ENCODE assay signal across 8 cellular contexts in the genomic region with DNA sequence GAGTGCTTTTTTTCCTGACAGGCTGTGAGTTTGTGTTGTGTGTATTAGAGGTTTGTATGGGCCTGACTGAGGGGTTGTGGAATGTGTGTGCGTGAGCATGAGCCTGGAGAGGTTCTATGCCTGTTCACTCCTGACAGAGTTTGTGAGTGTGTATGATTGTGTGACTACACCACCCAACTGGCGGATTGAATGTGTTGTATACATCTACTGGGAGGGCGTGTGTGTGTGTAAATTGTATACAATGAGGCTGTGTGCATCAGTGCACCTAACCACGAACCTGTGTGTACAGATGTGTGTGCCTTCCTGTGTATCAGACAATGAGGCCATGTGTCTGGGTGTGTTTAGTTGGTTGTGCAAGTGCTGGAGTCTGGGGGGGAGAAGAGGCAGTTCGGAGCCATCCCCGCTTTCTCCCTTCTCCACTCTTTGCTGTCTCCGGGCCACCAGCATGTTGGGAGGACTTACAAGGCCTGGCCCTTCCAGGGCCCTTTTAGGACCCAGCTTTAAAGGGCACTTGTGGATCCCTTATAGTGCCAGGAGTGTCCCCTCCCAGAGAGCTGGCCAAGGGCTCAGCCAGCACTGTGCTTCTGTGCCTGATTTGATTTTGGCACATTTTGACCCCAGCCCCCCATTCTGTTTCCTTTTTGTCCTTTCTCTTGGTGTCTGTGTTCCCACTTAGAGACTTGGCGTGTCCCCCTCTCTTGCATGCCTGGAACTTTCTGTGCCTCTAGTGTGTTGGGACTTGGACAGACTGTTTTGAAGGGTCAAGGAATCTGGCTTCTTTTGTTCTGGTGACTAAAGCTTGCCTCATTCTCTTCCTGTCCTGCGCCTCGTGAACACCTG. TPM values are rescaled to one million over a fixed set of nuclear protein-coding genes. Genes with fewer than 3 reads are reported as not detected.
DNase-seq lines count a peak whose midpoint lies in the region; ATAC-seq and TF ChIP-seq lines count a peak whose summit lies in the region.

No MANE protein-coding gene starts in this region.

- H3K4me3 ChIP-seq in BLaER1 (peak overlapping the region; percentile 75), KMS-11 (IDR thresholded peaks at IDR 0.05; ENCODE audit: insufficient read depth, low read depth, low read length) (no peak overlapping the region), lower lobe of right lung (peak overlapping the region; percentile 78), tibial artery (peak overlapping the region; percentile 89)

- peaks cover 42% of the 10 kb centered on the region for H3K4me1 ChIP-seq in BLaER1
- peaks cover 4% of the 10 kb centered on the region for H3K4me1 ChIP-seq in KMS-11 (ENCODE audit: low read depth, poor library complexity, severe bottlenecking)
- H3K4me1 ChIP-seq in lower lobe of right lung = peaks cover 20% of the 10 kb centered on the region
- H3K4me1 ChIP-seq in tibial artery = peaks cover 0 to 45% (median 29%) of the 10 kb centered on the region in 4 donors

- H3K27me3 ChIP-seq in BLaER1 (peaks cover 27% of the 10 kb centered on the region), KMS-11 (ENCODE audit: insufficient read depth, low read depth) (no peaks in the 10 kb centered on the region), lower lobe of right lung (ENCODE audit: low read depth) (no peaks in the 10 kb centered on the region), tibial artery (no peaks in the 10 kb centered on the region)

- no peak overlapping the region; the same call in 1 of the 2 replicates for H2AFZ ChIP-seq in KMS-11 (ENCODE audit: low read depth)

- H3K9ac ChIP-seq in BLaER1 = peak overlapping the region; percentile 66
- H3K9ac ChIP-seq in KMS-11 = no peak overlapping the region

- intact Hi-C loops in lower lobe of right lung (cut with DNase I) = no loop called here
- intact Hi-C loops in tibial artery (cut with DNase I; ENCODE audit: low total_unique reads) = no loop called here

- TF ChIP-seq CTCF in KMS-11 (conservative IDR thresholded peaks at IDR 0.05; ENCODE audit: low read depth, low read length) (no peak), lower lobe of right lung (IDR thresholded peaks at IDR 0.05) (no peak), tibial artery (IDR thresholded peaks at IDR 0.05) (peak in 1 of 2 experiments; percentile 26)

- H4K20me1 ChIP-seq in BLaER1 = 0 out of 2 replicates have a peak, but pooled peaks cover 10% of the 10 kb centered on the region
- H4K20me1 ChIP-seq in KMS-11 (ENCODE audit: insufficient read depth) = no peaks in the 10 kb centered on the region

- H3K27ac ChIP-seq in BLaER1 = no peak overlapping the region
- H3K27ac ChIP-seq in KMS-11 = no peak overlapping the region
- peak overlapping the region; percentile 74 for H3K27ac ChIP-seq in lower lobe of right lung
- H3K27ac ChIP-seq in tibial artery = peak overlapping the region; percentile 87 to 94

- no peaks in the 10 kb centered on the region for H3K79me2 ChIP-seq in KMS-11 (ENCODE audit: insufficient read depth, low read depth)

- H3K4me2 ChIP-seq in BLaER1 = peak overlapping the region; percentile 92
- peak overlapping the region; percentile 29; the same call in 1 of the 2 replicates for H3K4me2 ChIP-seq in KMS-11

- H3K36me3 ChIP-seq in BLaER1 (no peaks in the 10 kb centered on the region), KMS-11 (ENCODE audit: insufficient read depth) (no peaks in the 10 kb centered on the region), lower lobe of right lung (no peaks in the 10 kb centered on the region), tibial artery (no peaks in the 10 kb centered on the region)

- ATAC-seq in lower lobe of right lung = no peak
- ATAC-seq in HG02642 (IDR thresholded peaks at IDR 0.05; ENCODE audit: poor library complexity, unreplicated experiment) = no peak
- no peak for ATAC-seq in GM21526 (IDR thresholded peaks at IDR 0.05; ENCODE audit: low FRiP score, unreplicated experiment)
- ATAC-seq in HG03280 (IDR thresholded peaks at IDR 0.05; ENCODE audit: unreplicated experiment) = no peak

- H3K9me3 ChIP-seq in BLaER1 = no peaks in the 10 kb centered on the region
- H3K9me3 ChIP-seq in lower lobe of right lung = no peaks in the 10 kb centered on the region
- no peaks in the 10 kb centered on the region for H3K9me3 ChIP-seq in tibial artery

- DNase-seq in cerebellar cortex (ENCODE audit: low spot score) (peak; percentile 70), lower lobe of right lung (no peak), tibial artery (peak in 1 of 2 donors; percentile 64)

RNA-seq across cellular contexts. Expression of a gene that starts 1.3 kb away (rescaled TPM):
- total RNA-seq in lower lobe of right lung = 60.3 TPM

Comparison
In these comparisons a context has a peak if more than half of its experiments do, and no peak if none do; other contexts are left out.
1. H3K27ac ChIP-seq: peak in lower lobe of right lung (single experiment) and tibial artery (2 of 2); none in BLaER1 (single experiment) and KMS-11 (single experiment).